ENCODE assay signal across 21 cellular contexts in the genomic region with DNA sequence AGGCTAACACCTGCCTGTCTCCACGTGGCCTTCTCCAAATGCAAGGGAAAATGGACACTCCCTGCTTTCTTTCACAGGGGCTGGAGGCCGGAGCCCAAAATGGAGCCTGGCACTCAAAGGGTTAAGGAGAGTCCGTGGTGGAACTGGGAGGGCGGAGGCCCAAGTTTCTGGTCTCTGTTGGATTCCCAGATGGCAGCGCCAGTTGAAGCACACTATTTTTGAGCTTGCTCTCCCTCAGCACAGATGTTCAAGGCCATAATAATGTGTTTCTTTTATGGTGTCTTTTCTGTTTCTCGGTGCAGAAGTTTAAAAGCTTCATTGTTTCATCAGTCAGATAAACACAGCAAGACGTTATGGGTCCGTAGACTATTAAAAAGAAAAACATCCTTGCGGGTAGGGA.
DNase-seq lines count a peak whose midpoint lies in the region; ATAC-seq and TF ChIP-seq lines count a peak whose summit lies in the region.
"Had no signal": no experiment of that assay in that cellular context is flagged by ENCODE, and none has a peak within 500 bp of the region (broad histone marks: within the 10 kb centered on the region; RNA-seq: fewer than 3 reads in every experiment).

No MANE protein-coding gene starts in this region.

- peaks cover 35% of the 10 kb centered on the region for H3F3A ChIP-seq in neural progenitor cell (ENCODE audit: low read depth)

- TF ChIP-seq CTCF in neural progenitor cell (IDR thresholded peaks at IDR 0.05) (no peak), mesothelial cell of epicardium (IDR thresholded peaks at IDR 0.05; ENCODE audit: unreplicated experiment) (no peak)

- H3K27ac ChIP-seq in neural progenitor cell = peak overlapping the region; percentile 14
- H3K27ac ChIP-seq: SJCRH30 had no signal

- ATAC-seq in HG03354 (IDR thresholded peaks at IDR 0.05; ENCODE audit: poor library complexity, severe bottlenecking, unreplicated experiment) = no peak
- ATAC-seq: activated CD4-positive, alpha-beta T cell treated with anti-CD3 and anti-CD28 coated beads for 36 hours; mucosa of descending colon; stimulated activated naive B cell treated with anti-CD40 and anti-IgM and Interleukin-4, amounts not matched to agents 10 μg/mL and 1 μg/mL and 100 μg/mL, for 72 hours had no signal

- H3K36me3 Mint-ChIP-seq in neural progenitor cell (peaks cover 18% of the 10 kb centered on the region), mesothelial cell of epicardium (peaks cover 5% of the 10 kb centered on the region)
- H3K36me3 Mint-ChIP-seq: CD8-positive, alpha-beta memory T cell; stimulated activated naive B cell treated with anti-CD40 and anti-IgM and Interleukin-4, amounts not matched to agents 10 μg/mL and 1 μg/mL and 100 μg/mL, for 72 hours had no signal

- no peaks in the 10 kb centered on the region for H3K9me3 ChIP-seq in neural progenitor cell (ENCODE audit: low read depth)
- H3K9me3 ChIP-seq: mucosa of descending colon, SJCRH30 had no signal

- no peaks in the 10 kb centered on the region for H3K36me3 ChIP-seq in neural progenitor cell
- H3K36me3 ChIP-seq: SJCRH30 had no signal

- no peaks in the 10 kb centered on the region for H3K9me3 Mint-ChIP-seq in neural progenitor cell
- no peaks in the 10 kb centered on the region for H3K9me3 Mint-ChIP-seq in mesothelial cell of epicardium
- H3K9me3 Mint-ChIP-seq: stimulated activated naive B cell treated with anti-CD40 and anti-IgM and Interleukin-4, amounts not matched to agents 10 μg/mL and 1 μg/mL and 100 μg/mL, for 72 hours had no signal

- peak overlapping the region; percentile 49 for H3K4me2 ChIP-seq in neural progenitor cell

- H3K4me3 ChIP-seq in neural progenitor cell = no peak overlapping the region
- H3K4me3 ChIP-seq: mucosa of descending colon, SJCRH30 had no signal

- H3K27me3 ChIP-seq in neural progenitor cell = no peaks in the 10 kb centered on the region
- H3K27me3 ChIP-seq: SJCRH30 had no signal

- H4K20me1 ChIP-seq in neural progenitor cell (ENCODE audit: low read depth) = no peaks in the 10 kb centered on the region

- H3K4me1 Mint-ChIP-seq in neural progenitor cell (peaks cover 29% of the 10 kb centered on the region), mesothelial cell of epicardium (peaks cover 35% of the 10 kb centered on the region)
- H3K4me1 Mint-ChIP-seq: activated CD4-positive, alpha-beta T cell treated with anti-CD3 and anti-CD28 coated beads for 36 hours; CD8-positive, alpha-beta memory T cell; stimulated activated naive B cell treated with anti-CD40 and anti-IgM and Interleukin-4, amounts not matched to agents 10 μg/mL and 1 μg/mL and 100 μg/mL, for 72 hours had no signal

- peak overlapping the region; percentile 44 for H2AFZ ChIP-seq in neural progenitor cell (replicated peaks)

- H3K4me3 Mint-ChIP-seq in neural progenitor cell (no peak overlapping the region), mesothelial cell of epicardium (no peak overlapping the region)
- H3K4me3 Mint-ChIP-seq: activated CD4-positive, alpha-beta T cell treated with anti-CD3 and anti-CD28 coated beads for 36 hours; CD8-positive, alpha-beta memory T cell; stimulated activated naive B cell treated with anti-CD40 and anti-IgM and Interleukin-4, amounts not matched to agents 10 μg/mL and 1 μg/mL and 100 μg/mL, for 72 hours had no signal

- DNase-seq in AG20443 (ENCODE audit: low spot score) (peak; percentile 45), NCI-H1694 treated with DMSO at 0.1 percent for 48 hours (lab: John Stamatoyannopoulos, UW) (peak; percentile 65), foreskin melanocyte (peak; percentile 56), neural progenitor cell (ENCODE audit: low spot score) (peak; percentile 59), NCI-H510A (lab: John Stamatoyannopoulos, UW) (no peak), mesothelial cell of epicardium (ENCODE audit: low spot score in 2 of 2, unreplicated experiment in 2 of 2) (no peak), NCI-H1417 treated with DMSO at 0.1 percent for 48 hours (lab: John Stamatoyannopoulos, UW) (no peak)
- DNase-seq: ACHN; activated CD4-positive, alpha-beta T cell treated with anti-CD3 and anti-CD28 coated beads for 36 hours; activated CD8-positive, alpha-beta memory T cell treated with anti-CD3 and anti-CD28 coated beads, Interleukin-2, amount 50 U/mL, for 4 hours; activated naive CD4-positive, alpha-beta T cell; CD8-positive, alpha-beta memory T cell; dermis blood vessel endothelial cell; kidney glomerular epithelial cell; mucosa of descending colon; NCI-H1092 treated with DMSO at 0.1 percent for 48 hours; NCI-H226; stimulated activated naive B cell treated with anti-CD40 and anti-IgM and Interleukin-4, amounts not matched to agents 10 μg/mL and 1 μg/mL and 100 μg/mL, for 72 hours; T1000 had no signal

- H3K27ac Mint-ChIP-seq in neural progenitor cell = no peak overlapping the region
- H3K27ac Mint-ChIP-seq in mesothelial cell of epicardium = no peak overlapping the region
- H3K27ac Mint-ChIP-seq: activated CD4-positive, alpha-beta T cell treated with anti-CD3 and anti-CD28 coated beads for 36 hours; CD8-positive, alpha-beta memory T cell; stimulated activated naive B cell treated with anti-CD40 and anti-IgM and Interleukin-4, amounts not matched to agents 10 μg/mL and 1 μg/mL and 100 μg/mL, for 72 hours had no signal

- no peak overlapping the region for H3K9ac ChIP-seq in neural progenitor cell

- no peaks in the 10 kb centered on the region for H3K79me2 ChIP-seq in neural progenitor cell (ENCODE audit: low read depth)

- peaks cover 57% of the 10 kb centered on the region for H3K4me1 ChIP-seq in neural progenitor cell

- peaks cover 4% of the 10 kb centered on the region for H3K27me3 Mint-ChIP-seq in neural progenitor cell (ENCODE audit: insufficient read depth, low read depth)
- no peaks in the 10 kb centered on the region for H3K27me3 Mint-ChIP-seq in mesothelial cell of epicardium (ENCODE audit: low read depth)
- H3K27me3 Mint-ChIP-seq: activated CD4-positive, alpha-beta T cell treated with anti-CD3 and anti-CD28 coated beads for 36 hours; stimulated activated naive B cell treated with anti-CD40 and anti-IgM and Interleukin-4, amounts not matched to agents 10 μg/mL and 1 μg/mL and 100 μg/mL, for 72 hours had no signal

Comparison
In these comparisons a context has a peak if more than half of its experiments do, and no peak if none do; other contexts are left out.
1. DNase-seq: peak in AG20443 (single experiment), NCI-H1694 treated with DMSO at 0.1 percent for 48 hours (single experiment), foreskin melanocyte (single experiment) and neural progenitor cell (single experiment); none in NCI-H510A (single experiment), mesothelial cell of epicardium (0 of 2) and NCI-H1417 treated with DMSO at 0.1 percent for 48 hours (single experiment).